ENCODE assay signal across 8 cellular contexts in the genomic region with DNA sequence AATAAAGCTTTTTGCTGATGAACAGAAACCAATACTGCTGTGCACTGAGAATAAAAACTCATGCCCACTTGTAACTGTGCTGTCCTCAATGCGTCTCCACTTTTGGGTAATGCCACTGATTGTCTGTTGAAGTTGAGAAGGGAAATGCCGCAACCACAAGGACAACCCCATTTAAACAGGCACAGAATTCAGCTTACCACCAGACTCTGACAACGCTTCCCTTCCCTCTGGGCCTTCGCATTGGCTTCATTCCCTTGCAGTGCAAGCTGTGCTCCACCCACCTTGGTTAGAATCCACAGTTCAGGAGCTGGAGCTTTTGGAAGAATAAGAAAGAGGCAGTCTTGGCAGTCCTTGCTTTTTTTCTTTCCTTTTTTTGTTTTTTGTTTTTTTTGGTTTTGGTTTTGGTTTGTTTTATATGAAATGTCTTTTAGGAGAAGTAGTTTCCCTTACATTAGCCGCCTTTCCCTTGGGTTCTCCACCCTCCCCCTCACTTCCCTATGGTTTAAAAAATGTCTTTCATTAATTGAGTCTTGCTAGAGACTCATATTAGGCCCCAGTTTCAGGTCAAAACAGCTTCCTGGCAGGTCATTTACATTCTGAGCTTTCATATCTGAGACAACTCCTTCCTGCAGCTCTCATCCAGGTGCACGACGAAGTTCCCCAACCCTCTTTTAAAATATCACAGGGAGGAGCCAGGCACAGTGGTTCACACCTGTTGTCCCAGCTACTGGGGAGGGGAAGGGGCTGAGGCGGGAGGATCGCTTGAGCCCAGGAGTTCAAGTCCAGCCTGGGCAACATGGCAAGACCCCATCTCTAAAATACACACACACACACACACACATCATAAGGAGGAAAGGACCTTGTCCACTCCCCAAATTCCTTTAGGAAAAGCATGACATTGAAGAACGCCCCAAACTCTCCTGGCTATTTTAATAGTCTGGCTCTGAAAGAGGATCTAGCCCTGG. TPM values are rescaled to one million over a fixed set of nuclear protein-coding genes. Genes with fewer than 3 reads are reported as not detected.
DNase-seq lines count a peak whose midpoint lies in the region; ATAC-seq and TF ChIP-seq lines count a peak whose summit lies in the region.

No MANE protein-coding gene starts in this region.

- ATAC-seq in CD4-positive, CD25-positive, alpha-beta regulatory T cell (ENCODE audit: low read depth in 2 of 2), result peak; percentile 51 to 52
- ATAC-seq in HG03354 (IDR thresholded peaks at IDR 0.05; ENCODE audit: poor library complexity, severe bottlenecking, unreplicated experiment) (peak; percentile 60), HG02885 (IDR thresholded peaks at IDR 0.05; ENCODE audit: poor library complexity, unreplicated experiment) (no peak)

- no peak for TF ChIP-seq CTCF in testis (IDR thresholded peaks at IDR 0.05)

- intact Hi-C loops in testis (cut with DNase I; ENCODE audit: low total_unique reads), result no loop called here

- H3K27ac ChIP-seq in CD4-positive, CD25-positive, alpha-beta regulatory T cell (ENCODE audit: insufficient read depth, low read length, poor library complexity, severe bottlenecking), result peak overlapping the region; percentile 48
- peak overlapping the region in 1 of 2 donors; percentile 9 for H3K27ac ChIP-seq in testis

- H3K4me3 ChIP-seq in CD4-positive, CD25-positive, alpha-beta regulatory T cell (ENCODE audit: low read depth, low read length), result peak overlapping the region; percentile 43
- no peak overlapping the region for H3K4me3 ChIP-seq in testis

- peak overlapping the region in 3 of 4 donors; percentile 13 to 70 (median 54) for H3K4me3 Mint-ChIP-seq in CD4-positive, CD25-positive, alpha-beta regulatory T cell

- H3K4me1 ChIP-seq in CD4-positive, CD25-positive, alpha-beta regulatory T cell (ENCODE audit: control insufficient read depth, insufficient read depth, low read length, poor library complexity, severe bottlenecking), result peaks cover 10% of the 10 kb centered on the region
- no peaks in the 10 kb centered on the region for H3K4me1 ChIP-seq in testis

- peak in 2 of 3 donors; percentile 15 to 53 for DNase-seq in CD4-positive, CD25-positive, alpha-beta regulatory T cell
- DNase-seq in amygdala (lab: John Stamatoyannopoulos, UW), result peak in 42 of 56 donors; percentile 3 to 71 (median 24)
- DNase-seq in iPS-NIHi11 (ENCODE audit: low spot score), result peak; percentile 37
- peak; percentile 69 for DNase-seq in testis
- no peak for DNase-seq in NCI-H2107 (lab: John Stamatoyannopoulos, UW)
- DNase-seq in ACHN, result no peak

- in situ Hi-C loops in ACHN (cut with HindIII; ENCODE audit: low pct_ligation_motif_present, low pct_unique_long_range_greater_than_20kb, low sequenced_read_pairs), result no loop called here

- peaks cover 33% of the 10 kb centered on the region for H3K36me3 ChIP-seq in CD4-positive, CD25-positive, alpha-beta regulatory T cell (ENCODE audit: control insufficient read depth, insufficient read depth, low read length)
- H3K36me3 ChIP-seq in testis (ENCODE audit: low read depth, missing control alignments), result no peaks in the 10 kb centered on the region

- no peak for TF ChIP-seq POLR2A in testis (IDR thresholded peaks at IDR 0.05)

- peak overlapping the region; percentile 70 to 81 (median 79) for H3K27ac Mint-ChIP-seq in CD4-positive, CD25-positive, alpha-beta regulatory T cell

- H3K36me3 Mint-ChIP-seq in CD4-positive, CD25-positive, alpha-beta regulatory T cell, result peaks cover 37% of the 10 kb centered on the region

- H3K9me3 Mint-ChIP-seq in CD4-positive, CD25-positive, alpha-beta regulatory T cell, result no peaks in the 10 kb centered on the region

- H3K27me3 ChIP-seq in CD4-positive, CD25-positive, alpha-beta regulatory T cell (ENCODE audit: control insufficient read depth, insufficient read depth, low read length), result no peaks in the 10 kb centered on the region
- no peaks in the 10 kb centered on the region for H3K27me3 ChIP-seq in testis

- WGBS in testis, 2 donors, result 58 to 65% methylated on average over 10 of the region's 10 CpGs

- no peaks in the 10 kb centered on the region for H3K27me3 Mint-ChIP-seq in CD4-positive, CD25-positive, alpha-beta regulatory T cell

- no peaks in the 10 kb centered on the region for H3K9me3 ChIP-seq in CD4-positive, CD25-positive, alpha-beta regulatory T cell (ENCODE audit: control insufficient read depth in 2 of 2, low read length in 2 of 2)
- H3K9me3 ChIP-seq in testis, result no peaks in the 10 kb centered on the region

- peaks cover 15 to 26% (median 16%) of the 10 kb centered on the region in 4 donors for H3K4me1 Mint-ChIP-seq in CD4-positive, CD25-positive, alpha-beta regulatory T cell

RNA-seq across cellular contexts. Expression of a gene that starts 20.7 kb away (rescaled TPM):
- 53.0 TPM for total RNA-seq in CD4-positive, CD25-positive, alpha-beta regulatory T cell
- polyA plus RNA-seq in CD4-positive, CD25-positive, alpha-beta regulatory T cell, result 10 to 100 TPM; 33.5 to 43.2 (median 37.6) TPM
- total RNA-seq in testis, result under 1 TPM in 1 of 2 donors, not detected in 1; 0.37 TPM
- polyA plus RNA-seq in testis (ENCODE audit: insufficient read depth, low read depth, low replicate concordance), result 0.26 TPM

RNA-seq across cellular contexts. Expression of a gene that starts 51.1 kb away (rescaled TPM):
- 31.0 TPM for total RNA-seq in CD4-positive, CD25-positive, alpha-beta regulatory T cell
- polyA plus RNA-seq in CD4-positive, CD25-positive, alpha-beta regulatory T cell, result under 1 TPM; 0.22 to 0.79 (median 0.55) TPM
- total RNA-seq in testis, result 10 to 100 TPM; 24.8 to 29.8 TPM
- polyA plus RNA-seq in testis (ENCODE audit: insufficient read depth, low read depth, low replicate concordance), result 8.2 TPM

RNA-seq across cellular contexts. Expression of a gene that starts 51.1 kb away (rescaled TPM):
- total RNA-seq in CD4-positive, CD25-positive, alpha-beta regulatory T cell, result 78.1 TPM
- 10 to 100 TPM; 34.4 to 44.3 (median 42.6) TPM for polyA plus RNA-seq in CD4-positive, CD25-positive, alpha-beta regulatory T cell
- total RNA-seq in testis, result 100 to 1,000 TPM; 128 to 133 TPM
- 84.5 TPM for polyA plus RNA-seq in testis (ENCODE audit: insufficient read depth, low read depth, low replicate concordance)

Comparison
In these comparisons a context has a peak if more than half of its experiments do, and no peak if none do; other contexts are left out.
1. DNase-seq: peak in CD4-positive, CD25-positive, alpha-beta regulatory T cell (2 of 3), amygdala (42 of 56), iPS-NIHi11 (single experiment) and testis (single experiment); none in NCI-H2107 (single experiment) and ACHN (single experiment).
2. RNA of a gene that starts 20.7 kb away (total RNA-seq): 53.0 TPM in CD4-positive, CD25-positive, alpha-beta regulatory T cell (single experiment); 0.37 TPM in testis; every median in the first group is over 10 times any median in the second.